ENCODE assay signal across 23 cellular contexts in genomic region chr2:150264442-150264841, GRCh38.
A peak's percentile ranks its signal among the peaks of the same experiment; 100 is the strongest.
DNase-seq lines count a peak whose midpoint lies in the region; ATAC-seq, FAIRE-seq and TF ChIP-seq lines count a peak whose summit lies in the region.
"Had no signal": no experiment of that assay in that cellular context is flagged by ENCODE, and none has a peak within 500 bp of the region (broad histone marks: within the 10 kb centered on the region; RNA-seq: fewer than 3 reads in every experiment).

No MANE protein-coding gene starts in this region.

- H3K4me1 ChIP-seq in IMR-90 (ENCODE audit: control insufficient read depth, insufficient read depth, low read length) (peaks cover 6% of the 10 kb centered on the region), mesenchymal stem cell (ENCODE audit: control insufficient read depth, insufficient read depth, low read depth, low read length) (no peaks in the 10 kb centered on the region)
- H3K4me1 ChIP-seq: A549, Caco-2 had no signal

- H3K4me2 ChIP-seq in IMR-90 (ENCODE audit: low read depth, low read length): peak overlapping the region; percentile 31; the same call in 1 of the 2 replicates
- no peak overlapping the region for H3K4me2 ChIP-seq in mesenchymal stem cell (ENCODE audit: low read length, poor library complexity, severe bottlenecking)
- H3K4me2 ChIP-seq: A549; BLaER1 treated with 17β-estradiol and CSF1 and Interleukin-3, amounts not matched to agents 10 nM and 100 nM had no signal

- in situ Hi-C loops in IMR-90 (cut with MboI; ENCODE audit: low sequenced_read_pairs): no loop called here

- no peaks in the 10 kb centered on the region for H4K20me1 ChIP-seq in IMR-90 (ENCODE audit: insufficient read depth, low read length)
- H4K20me1 ChIP-seq: BLaER1 treated with 17β-estradiol and CSF1 and Interleukin-3, amounts not matched to agents 10 nM and 100 nM had no signal

- intact Hi-C loops in IMR-90 (cut with micrococcal nuclease): no loop called here

- H2BK20ac ChIP-seq in IMR-90 (ENCODE audit: low read depth, low read length): peak overlapping the region; percentile 1; the same call in 1 of the 2 replicates

- H4K5ac ChIP-seq in IMR-90 (ENCODE audit: low read depth, low read length): no peak overlapping the region

- FAIRE-seq in bronchial epithelial cell (lab: Jason Lieb, UNC): peak; percentile 60
- FAIRE-seq: A549, D721Med, GM12878, GM12892, GM18507 had no signal

- no peak for TF ChIP-seq RAD21 in IMR-90 (IDR thresholded peaks at IDR 0.05; ENCODE audit: low read length)

- no peak overlapping the region for H2AK9ac ChIP-seq in IMR-90 (replicated peaks; ENCODE audit: low read depth, low read length, poor library complexity)

- no peaks in the 10 kb centered on the region for H3K27me3 ChIP-seq in IMR-90 (ENCODE audit: control insufficient read depth, insufficient read depth, low read length)
- no peaks in the 10 kb centered on the region for H3K27me3 ChIP-seq in bronchial epithelial cell (ENCODE audit: control insufficient read depth, insufficient read depth, low read length)
- H3K27me3 ChIP-seq in mesenchymal stem cell (ENCODE audit: control insufficient read depth in 1 of 2, insufficient read depth in 1 of 2, low read length in 2 of 2): no peaks in the 10 kb centered on the region
- H3K27me3 ChIP-seq: BLaER1 treated with 17β-estradiol and CSF1 and Interleukin-3, amounts not matched to agents 10 nM and 100 nM had no signal

- no TSS peak for BruUV-seq in IMR-90 (replicated peaks; lab: Mats Ljungman, UMichigan)

- peak; percentile 65 for DNase-seq in IMR-90
- no peak for DNase-seq in bronchial epithelial cell (ENCODE audit: low read depth)
- peak; percentile 15 for DNase-seq in mesenchymal stem cell
- no peak for DNase-seq in activated CD4-positive, CD25-positive, alpha-beta regulatory T cell (lab: John Stamatoyannopoulos, UW)
- no peak for DNase-seq in NCI-H146 (lab: John Stamatoyannopoulos, UW)
- DNase-seq in SW 1271 (lab: John Stamatoyannopoulos, UW): no peak
- DNase-seq: AML-193; Caco-2; Calu3; CD4-positive, alpha-beta T cell; CD8-positive, alpha-beta T cell; DMS79; DND-41; EL; GDM1 had no signal

- H3K18ac ChIP-seq in IMR-90 (ENCODE audit: low read depth, low read length): peak overlapping the region; percentile 63; the same call in 1 of the 2 replicates
- no peak overlapping the region for H3K18ac ChIP-seq in mesenchymal stem cell (ENCODE audit: low read depth in 1 of 2, low read length in 2 of 2)

- H3K9me1 ChIP-seq in IMR-90 (ENCODE audit: insufficient read depth, low read length): no peaks in the 10 kb centered on the region

- TF ChIP-seq POLR2A in IMR-90 (IDR thresholded peaks at IDR 0.05; ENCODE audit: low read depth, low read length): no peak

- no peak overlapping the region for H3K56ac ChIP-seq in IMR-90 (ENCODE audit: extremely low read depth, insufficient read depth, low read length)

- H2BK5ac ChIP-seq in IMR-90 (ENCODE audit: low read depth, low read length, poor library complexity, severe bottlenecking) (no peak overlapping the region), mesenchymal stem cell (ENCODE audit: low read depth, low read length, poor library complexity, severe bottlenecking) (no peak overlapping the region)

- H2AK5ac ChIP-seq in IMR-90 (ENCODE audit: low read depth, low read length) (no peak overlapping the region), mesenchymal stem cell (ENCODE audit: low read length, severe bottlenecking) (no peak overlapping the region)

- H3K27ac ChIP-seq in IMR-90 (ENCODE audit: insufficient read depth, low read length) (no peak overlapping the region), mesenchymal stem cell (ENCODE audit: low read length, poor library complexity, severe bottlenecking) (no peak overlapping the region)
- H3K27ac ChIP-seq: 22Rv1; A549; BLaER1 treated with 17β-estradiol and CSF1 and Interleukin-3, amounts not matched to agents 10 nM and 100 nM; C4-2B had no signal

- POLR2A ChIA-PET in IMR-90 (lab: Charles Lee; ENCODE audit: unreplicated experiment): no interaction called here

- H4K8ac ChIP-seq in IMR-90 (ENCODE audit: low read depth in 2 of 2, low read length in 2 of 2) (peak overlapping the region in 1 of 2 experiments; percentile 10; a peak in 1 of 4 replicates), mesenchymal stem cell (ENCODE audit: low read length) (no peak overlapping the region)

- TF ChIP-seq CTCF in IMR-90 (conservative IDR thresholded peaks at IDR 0.05; ENCODE audit: low read depth, low read length): no peak
- no peak for TF ChIP-seq CTCF in bronchial epithelial cell (IDR thresholded peaks at IDR 0.05; ENCODE audit: insufficient read depth, low read length, severe bottlenecking)

- no peaks in the 10 kb centered on the region for H3K9me3 ChIP-seq in IMR-90 (ENCODE audit: control insufficient read depth, insufficient read depth, low read length)
- H3K9me3 ChIP-seq in mesenchymal stem cell (ENCODE audit: control insufficient read depth, low read length): no peaks in the 10 kb centered on the region
- H3K9me3 ChIP-seq: A549 had no signal

- H3K4ac ChIP-seq in IMR-90 (ENCODE audit: low read depth, low read length): peak overlapping the region; percentile 2; the same call in 1 of the 2 replicates
- H3K4ac ChIP-seq in mesenchymal stem cell (ENCODE audit: low read depth in 1 of 2, low read length in 2 of 2): no peak overlapping the region

- no peaks in the 10 kb centered on the region for H3K79me1 ChIP-seq in IMR-90 (ENCODE audit: low read depth in 1 of 2, low read length in 2 of 2)
- no peaks in the 10 kb centered on the region for H3K79me1 ChIP-seq in mesenchymal stem cell (replicated peaks; ENCODE audit: low read length, poor library complexity, severe bottlenecking)

- H2BK12ac ChIP-seq in mesenchymal stem cell (ENCODE audit: low read length in 2 of 2): no peak overlapping the region

- H3K14ac ChIP-seq in IMR-90 (replicated peaks; ENCODE audit: low read depth, low read length) (no peak overlapping the region), mesenchymal stem cell (ENCODE audit: low read length in 2 of 2) (no peak overlapping the region)

- H2BK120ac ChIP-seq in IMR-90 (ENCODE audit: low read depth, low read length) (no peak overlapping the region; the same call in 1 of the 2 replicates), mesenchymal stem cell (ENCODE audit: low read depth, low read length) (no peak overlapping the region)

- dilution Hi-C loops in IMR-90 (cut with HindIII; ENCODE audit: low sequenced_read_pairs, unreplicated experiment): no loop called here

- H4K91ac ChIP-seq in IMR-90 (ENCODE audit: insufficient read depth, low read depth, low read length) (no peak overlapping the region), mesenchymal stem cell (ENCODE audit: low read length) (no peak overlapping the region)

- CTCF ChIA-PET in IMR-90 (lab: Yijun Ruan, JAX): interaction anchor here (0.6 kb wide), 1 partner anchor 172 kb away, joined by 4 read pairs; no protein-coding TSS in a partner anchor

- H2BK15ac ChIP-seq in IMR-90 (ENCODE audit: low read depth, low read length) (no peak overlapping the region; the same call in 2 of the 3 replicates), mesenchymal stem cell (ENCODE audit: low read depth, poor library complexity, severe bottlenecking) (no peak overlapping the region)

- ATAC-seq in IMR-90 (ENCODE audit: low read depth): peak; percentile 63
- ATAC-seq: A549; CD8-positive, alpha-beta T cell; GM12878 had no signal

- H2AFZ ChIP-seq in IMR-90 (replicated peaks; ENCODE audit: low read length, poor library complexity): no peak overlapping the region
- H2AFZ ChIP-seq in mesenchymal stem cell (ENCODE audit: low read depth, low read length): no peak overlapping the region

- H3K9ac ChIP-seq in IMR-90 (ENCODE audit: low read depth, low read length): no peak overlapping the region
- H3K9ac ChIP-seq in mesenchymal stem cell (ENCODE audit: low read length): no peak overlapping the region
- H3K9ac ChIP-seq: BLaER1 treated with 17β-estradiol and CSF1 and Interleukin-3, amounts not matched to agents 10 nM and 100 nM had no signal

- H3K23ac ChIP-seq in IMR-90 (ENCODE audit: low read depth, low read length) (no peak overlapping the region), mesenchymal stem cell (ENCODE audit: low read length in 2 of 2) (no peak overlapping the region)

- H3K4me3 ChIP-seq in IMR-90 (ENCODE audit: insufficient read depth, low read depth, low read length) (no peak overlapping the region), bronchial epithelial cell (ENCODE audit: low read depth, low read length) (no peak overlapping the region), mesenchymal stem cell (ENCODE audit: insufficient read depth in 1 of 2, low read depth in 1 of 2, low read length in 2 of 2) (no peak overlapping the region)
- H3K4me3 ChIP-seq: A549; BLaER1 treated with 17β-estradiol and CSF1 and Interleukin-3, amounts not matched to agents 10 nM and 100 nM; GM12878 had no signal

- WGBS in IMR-90 (ENCODE audit: extremely low coverage in 2 of 2, insufficient read length in 1 of 2), 2 experiments: no CpG with 5 or more reads among the region's 2 CpGs
- WGBS in mesenchymal stem cell: no CpG with 5 or more reads among the region's 2 CpGs

- H3K36me3 ChIP-seq in IMR-90 (ENCODE audit: control insufficient read depth, insufficient read depth, low read length) (no peaks in the 10 kb centered on the region), bronchial epithelial cell (ENCODE audit: control insufficient read depth, insufficient read depth, low read length) (no peaks in the 10 kb centered on the region), mesenchymal stem cell (ENCODE audit: control insufficient read depth in 1 of 2, insufficient read depth in 2 of 2, low read depth in 1 of 2, low read length in 2 of 2) (no peaks in the 10 kb centered on the region)
- H3K36me3 ChIP-seq: BLaER1 treated with 17β-estradiol and CSF1 and Interleukin-3, amounts not matched to agents 10 nM and 100 nM had no signal

TF ChIP-seq in IMR-90, 13 proteins besides CTCF, POLR2A, EP300 and RAD21:
- TF ChIP-seq MAZ (IDR thresholded peaks at IDR 0.05; ENCODE audit: borderline replicate concordance, low read depth, low read length): no peak
TF ChIP-seq in IMR-90: peak in this region for 0.

Comparison
In these comparisons a context has a peak if more than half of its experiments do, and no peak if none do; other contexts are left out.
1. DNase-seq: peak in IMR-90 (single experiment) and mesenchymal stem cell (single experiment); none in bronchial epithelial cell (single experiment), activated CD4-positive, CD25-positive, alpha-beta regulatory T cell (0 of 4), NCI-H146 (single experiment) and SW 1271 (0 of 2).